1 cellular context compared by ENCODE assay signal in the genomic region with DNA sequence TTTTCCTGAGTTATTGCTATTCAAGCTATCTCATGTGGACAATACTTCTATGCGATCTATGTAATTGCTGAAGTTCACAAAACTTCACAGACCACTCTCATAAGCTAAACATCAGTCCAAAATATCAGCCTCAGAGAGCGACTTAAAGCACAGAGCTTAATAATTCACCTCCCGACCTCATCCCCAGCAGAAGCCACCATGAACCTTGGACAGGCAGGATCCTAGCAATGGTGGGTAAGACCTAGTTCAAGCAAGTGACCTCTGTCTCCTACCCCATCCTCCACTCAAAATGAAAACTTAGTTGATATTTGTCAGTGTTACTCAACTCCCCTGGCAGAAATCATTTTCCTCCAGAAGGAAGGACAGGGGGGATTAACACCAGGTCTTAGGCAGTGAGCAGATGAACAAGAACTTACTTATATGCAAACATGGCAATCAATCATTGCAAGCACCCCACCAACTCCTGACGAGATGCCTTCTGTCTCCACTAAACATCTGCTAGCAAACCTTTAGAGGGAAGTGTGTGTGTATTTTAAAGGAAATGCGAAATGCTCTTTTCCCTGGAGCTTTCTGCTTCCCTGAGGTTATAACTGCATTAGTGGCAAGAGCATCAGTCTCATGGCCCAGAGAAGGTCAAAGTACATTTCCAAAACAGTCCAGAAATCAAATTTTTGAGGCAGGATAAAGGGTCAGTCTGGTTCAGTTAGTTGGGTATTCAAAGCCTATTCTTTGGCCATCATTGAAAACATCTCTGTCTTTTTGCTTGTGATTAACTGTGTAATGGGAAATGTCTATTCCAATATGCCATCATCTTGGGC.
TF ChIP-seq lines count a peak whose summit lies in the region.

No MANE protein-coding gene starts in this region.

TF ChIP-seq in HepG2, 621 proteins besides CTCF, POLR2A, EP300 and RAD21 (continued from another document and continues in another):
- TF ChIP-seq ZBED4 (CRISPR knock-in tag; IDR thresholded peaks at IDR 0.05; ENCODE audit: borderline replicate concordance) (no peak), MLX (CRISPR knock-in tag; IDR thresholded peaks at IDR 0.05) (peak; percentile 65), KLF13 (CRISPR knock-in tag; IDR thresholded peaks at IDR 0.05) (no peak), ZNF546 (CRISPR knock-in tag; conservative IDR thresholded peaks at IDR 0.05) (no peak), XRCC5 (optimal IDR thresholded peaks at IDR 0.05; ENCODE audit: low read length) (no peak), NFYB (CRISPR knock-in tag; IDR thresholded peaks at IDR 0.05) (no peak), ZNF232 (CRISPR knock-in tag; IDR thresholded peaks at IDR 0.05; ENCODE audit: borderline replicate concordance) (no peak), MTA3 (CRISPR knock-in tag; IDR thresholded peaks at IDR 0.05) (no peak), JUND (CRISPR knock-in tag; IDR thresholded peaks at IDR 0.05) (no peak), ZNF776 (CRISPR knock-in tag; IDR thresholded peaks at IDR 0.05) (no peak), SRSF1 (optimal IDR thresholded peaks at IDR 0.05; ENCODE audit: low read depth, low read length) (no peak), ZNF350 (CRISPR knock-in tag; IDR thresholded peaks at IDR 0.05; ENCODE audit: borderline replicate concordance, low read depth) (0 out of 2 replicates have a peak, but pooled peaks have one; percentile 28), KMT2B (CRISPR knock-in tag; IDR thresholded peaks at IDR 0.05) (no peak), ZNF44 (CRISPR knock-in tag; IDR thresholded peaks at IDR 0.05) (0 out of 2 replicates have a peak, but pooled peaks have one; percentile 14), ZNF335 (CRISPR knock-in tag; IDR thresholded peaks at IDR 0.05) (no peak), ZNF75D (CRISPR knock-in tag; IDR thresholded peaks at IDR 0.05; ENCODE audit: borderline replicate concordance) (no peak), GMEB2 (CRISPR knock-in tag; IDR thresholded peaks at IDR 0.05; ENCODE audit: low read depth) (no peak), NCOA5 (CRISPR knock-in tag; IDR thresholded peaks at IDR 0.05) (no peak), TBP (CRISPR knock-in tag; IDR thresholded peaks at IDR 0.05) (no peak), KDM5B (CRISPR knock-in tag; IDR thresholded peaks at IDR 0.05; ENCODE audit: borderline replicate concordance) (no peak), AHDC1 (CRISPR knock-in tag; IDR thresholded peaks at IDR 0.05; ENCODE audit: borderline replicate concordance) (peak; percentile 83), ZNF34 (CRISPR knock-in tag; IDR thresholded peaks at IDR 0.05; ENCODE audit: borderline replicate concordance) (no peak), ZNF12 (CRISPR knock-in tag; IDR thresholded peaks at IDR 0.05) (no peak), ZNF710 (CRISPR knock-in tag; IDR thresholded peaks at IDR 0.05; ENCODE audit: borderline replicate concordance) (0 out of 2 replicates have a peak, but pooled peaks have one; percentile 22), NFE2L1 (CRISPR knock-in tag; IDR thresholded peaks at IDR 0.05; ENCODE audit: borderline replicate concordance) (no peak), RFXAP (CRISPR knock-in tag; IDR thresholded peaks at IDR 0.05; ENCODE audit: borderline replicate concordance) (no peak), ARID5B (CRISPR knock-in tag; IDR thresholded peaks at IDR 0.05) (peak; percentile 94)
- TF ChIP-seq, protein P1, sequence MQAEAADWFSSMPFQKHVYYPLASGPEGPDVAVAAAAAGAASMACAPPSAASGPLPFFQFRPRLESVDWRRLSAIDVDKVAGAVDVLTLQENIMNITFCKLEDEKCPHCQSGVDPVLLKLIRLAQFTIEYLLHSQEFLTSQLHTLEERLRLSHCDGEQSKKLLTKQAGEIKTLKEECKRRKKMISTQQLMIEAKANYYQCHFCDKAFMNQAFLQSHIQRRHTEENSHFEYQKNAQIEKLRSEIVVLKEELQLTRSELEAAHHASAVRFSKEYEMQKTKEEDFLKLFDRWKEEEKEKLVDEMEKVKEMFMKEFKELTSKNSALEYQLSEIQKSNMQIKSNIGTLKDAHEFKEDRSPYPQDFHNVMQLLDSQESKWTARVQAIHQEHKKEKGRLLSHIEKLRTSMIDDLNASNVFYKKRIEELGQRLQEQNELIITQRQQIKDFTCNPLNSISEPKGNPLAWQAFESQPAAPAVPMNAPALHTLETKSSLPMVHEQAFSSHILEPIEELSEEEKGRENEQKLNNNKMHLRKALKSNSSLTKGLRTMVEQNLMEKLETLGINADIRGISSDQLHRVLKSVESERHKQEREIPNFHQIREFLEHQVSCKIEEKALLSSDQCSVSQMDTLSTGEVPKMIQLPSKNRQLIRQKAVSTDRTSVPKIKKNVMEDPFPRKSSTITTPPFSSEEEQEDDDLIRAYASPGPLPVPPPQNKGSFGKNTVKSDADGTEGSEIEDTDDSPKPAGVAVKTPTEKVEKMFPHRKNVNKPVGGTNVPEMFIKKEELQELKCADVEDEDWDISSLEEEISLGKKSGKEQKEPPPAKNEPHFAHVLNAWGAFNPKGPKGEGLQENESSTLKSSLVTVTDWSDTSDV (CRISPR knock-in tag; IDR thresholded peaks at IDR 0.05): no peak
- TF ChIP-seq, protein P2, sequence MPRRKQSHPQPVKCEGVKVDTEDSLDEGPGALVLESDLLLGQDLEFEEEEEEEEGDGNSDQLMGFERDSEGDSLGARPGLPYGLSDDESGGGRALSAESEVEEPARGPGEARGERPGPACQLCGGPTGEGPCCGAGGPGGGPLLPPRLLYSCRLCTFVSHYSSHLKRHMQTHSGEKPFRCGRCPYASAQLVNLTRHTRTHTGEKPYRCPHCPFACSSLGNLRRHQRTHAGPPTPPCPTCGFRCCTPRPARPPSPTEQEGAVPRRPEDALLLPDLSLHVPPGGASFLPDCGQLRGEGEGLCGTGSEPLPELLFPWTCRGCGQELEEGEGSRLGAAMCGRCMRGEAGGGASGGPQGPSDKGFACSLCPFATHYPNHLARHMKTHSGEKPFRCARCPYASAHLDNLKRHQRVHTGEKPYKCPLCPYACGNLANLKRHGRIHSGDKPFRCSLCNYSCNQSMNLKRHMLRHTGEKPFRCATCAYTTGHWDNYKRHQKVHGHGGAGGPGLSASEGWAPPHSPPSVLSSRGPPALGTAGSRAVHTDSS (CRISPR knock-in tag; conservative IDR thresholded peaks at IDR 0.05): no peak
